8 cellular contexts compared by ENCODE assay signal in the genomic region with DNA sequence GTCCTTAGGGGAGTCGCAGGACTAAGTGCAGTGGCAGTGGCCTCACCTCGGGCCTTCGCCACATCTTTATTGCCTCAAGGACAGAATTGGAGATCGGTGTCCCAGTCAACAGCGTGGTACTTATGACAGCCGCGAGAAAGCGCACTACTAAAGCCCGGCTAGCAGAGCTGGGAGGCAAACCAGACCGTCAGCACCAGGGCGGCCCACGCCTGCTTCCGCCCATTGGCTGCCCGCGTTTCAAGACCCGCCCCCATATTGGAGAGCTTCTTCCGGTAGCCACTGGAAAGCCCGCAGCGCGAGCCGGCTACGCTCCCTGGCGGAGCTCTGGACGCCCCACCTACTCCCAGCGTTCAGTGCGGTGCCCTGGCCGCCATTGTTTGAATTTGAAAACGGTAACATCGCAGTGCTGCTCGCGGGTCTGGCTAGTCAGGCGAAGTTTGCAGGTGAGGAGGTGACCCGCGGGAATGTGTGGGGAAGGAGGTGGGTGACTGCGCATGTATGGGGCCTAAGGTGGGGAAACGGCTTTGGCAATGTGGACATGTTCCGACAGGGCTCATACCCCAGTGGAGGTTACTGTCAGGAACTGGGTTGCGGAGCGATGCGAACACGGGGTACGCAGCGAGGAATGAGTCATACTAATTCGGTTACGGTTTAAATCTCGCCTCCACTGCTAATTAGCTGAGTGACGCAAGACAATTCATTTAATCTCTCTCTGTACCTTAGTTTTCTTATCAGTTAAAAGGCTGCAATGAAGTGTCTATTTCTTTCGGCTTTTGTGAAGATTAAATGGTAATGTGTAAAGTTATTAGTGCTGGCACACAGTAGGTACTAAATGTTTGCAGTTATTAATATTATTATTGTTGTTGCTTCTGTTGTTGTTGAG. TPM values are rescaled to one million over a fixed set of nuclear protein-coding genes. Genes with fewer than 3 reads are reported as not detected.
DNase-seq lines count a peak whose midpoint lies in the region; ATAC-seq and TF ChIP-seq lines count a peak whose summit lies in the region.

A gene with protein sequence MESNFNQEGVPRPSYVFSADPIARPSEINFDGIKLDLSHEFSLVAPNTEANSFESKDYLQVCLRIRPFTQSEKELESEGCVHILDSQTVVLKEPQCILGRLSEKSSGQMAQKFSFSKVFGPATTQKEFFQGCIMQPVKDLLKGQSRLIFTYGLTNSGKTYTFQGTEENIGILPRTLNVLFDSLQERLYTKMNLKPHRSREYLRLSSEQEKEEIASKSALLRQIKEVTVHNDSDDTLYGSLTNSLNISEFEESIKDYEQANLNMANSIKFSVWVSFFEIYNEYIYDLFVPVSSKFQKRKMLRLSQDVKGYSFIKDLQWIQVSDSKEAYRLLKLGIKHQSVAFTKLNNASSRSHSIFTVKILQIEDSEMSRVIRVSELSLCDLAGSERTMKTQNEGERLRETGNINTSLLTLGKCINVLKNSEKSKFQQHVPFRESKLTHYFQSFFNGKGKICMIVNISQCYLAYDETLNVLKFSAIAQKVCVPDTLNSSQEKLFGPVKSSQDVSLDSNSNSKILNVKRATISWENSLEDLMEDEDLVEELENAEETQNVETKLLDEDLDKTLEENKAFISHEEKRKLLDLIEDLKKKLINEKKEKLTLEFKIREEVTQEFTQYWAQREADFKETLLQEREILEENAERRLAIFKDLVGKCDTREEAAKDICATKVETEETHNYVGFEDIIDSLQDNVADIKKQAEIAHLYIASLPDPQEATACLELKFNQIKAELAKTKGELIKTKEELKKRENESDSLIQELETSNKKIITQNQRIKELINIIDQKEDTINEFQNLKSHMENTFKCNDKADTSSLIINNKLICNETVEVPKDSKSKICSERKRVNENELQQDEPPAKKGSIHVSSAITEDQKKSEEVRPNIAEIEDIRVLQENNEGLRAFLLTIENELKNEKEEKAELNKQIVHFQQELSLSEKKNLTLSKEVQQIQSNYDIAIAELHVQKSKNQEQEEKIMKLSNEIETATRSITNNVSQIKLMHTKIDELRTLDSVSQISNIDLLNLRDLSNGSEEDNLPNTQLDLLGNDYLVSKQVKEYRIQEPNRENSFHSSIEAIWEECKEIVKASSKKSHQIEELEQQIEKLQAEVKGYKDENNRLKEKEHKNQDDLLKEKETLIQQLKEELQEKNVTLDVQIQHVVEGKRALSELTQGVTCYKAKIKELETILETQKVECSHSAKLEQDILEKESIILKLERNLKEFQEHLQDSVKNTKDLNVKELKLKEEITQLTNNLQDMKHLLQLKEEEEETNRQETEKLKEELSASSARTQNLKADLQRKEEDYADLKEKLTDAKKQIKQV (N-terminal part only) (plus strand): TSS at position 353 of the 883 bp plus-strand sequence. CDS start 3,705 bp downstream, outside the sequence.

- POLR2A ChIA-PET in activated B cell treated with CpG ODN at 0.5 μM for 24 hours (lab: Charles Lee): interaction anchor here (0.6 to 1.8 kb wide), 12 partner anchors 11 to 450 kb away, joined by 3 to 28 read pairs (median 4); a partner anchor contains a TSS

- H3K36me3 Mint-ChIP-seq in activated B cell treated with CpG ODN at 0.5 μM for 24 hours (ENCODE audit: low read depth) (peaks cover 13% of the 10 kb centered on the region), immature natural killer cell (peaks cover 0 to under 1% (median 0%) of the 10 kb centered on the region in 3 donors)

- H3K27ac Mint-ChIP-seq in activated B cell treated with CpG ODN at 0.5 μM for 24 hours (peak within 1 kb of the TSS; percentile 98), immature natural killer cell (peak within 1 kb of the TSS; percentile 94 to 98 (median 96))

- no peaks in the 10 kb centered on the region for H3K27me3 Mint-ChIP-seq in activated B cell treated with CpG ODN at 0.5 μM for 24 hours
- H3K27me3 Mint-ChIP-seq in immature natural killer cell (ENCODE audit: low read depth in 3 of 3): peaks cover 0 to 2% (median 0%) of the 10 kb centered on the region in 3 donors

- peak; percentile 87 for DNase-seq in AG09319 (ENCODE audit: extremely low read depth, low read depth)
- peak; percentile 94 for DNase-seq in NCI-H345 (lab: John Stamatoyannopoulos, UW)
- DNase-seq in activated B cell treated with CpG ODN at 0.5 μM for 24 hours: peak; percentile 91
- DNase-seq in central memory CD4-positive, alpha-beta T cell: peak; percentile 96
- DNase-seq in immature natural killer cell: peak; percentile 94 to 96 (median 94)
- peak; percentile 88 for DNase-seq in smooth muscle cell of the brain vasculature (ENCODE audit: low read depth, low spot score)

- TF ChIP-seq CTCF in AG09319 (IDR thresholded peaks at IDR 0.05; ENCODE audit: low read depth, low read length) (peak; percentile 43), activated B cell treated with CpG ODN at 0.5 μM for 24 hours (IDR thresholded peaks at IDR 0.05) (no peak)

- intact Hi-C loops in activated B cell treated with CpG ODN at 0.5 μM for 24 hours (cut with micrococcal nuclease): loop anchor here (1.0 to 10.0 kb wide), 10 partner anchors 28 to 1170 kb away; a partner anchor contains a TSS

- ATAC-seq in GM19023 (IDR thresholded peaks at IDR 0.05; ENCODE audit: unreplicated experiment) (peak; percentile 97), HG03280 (IDR thresholded peaks at IDR 0.05; ENCODE audit: unreplicated experiment) (peak; percentile 97), activated B cell treated with CpG ODN at 0.5 μM for 24 hours (ENCODE audit: low read depth) (peak; percentile 97)

- H3K4me1 Mint-ChIP-seq in activated B cell treated with CpG ODN at 0.5 μM for 24 hours (peaks cover 39% of the 10 kb centered on the region), immature natural killer cell (peaks cover 21 to 34% of the 10 kb centered on the region in 2 donors)

- no peaks in the 10 kb centered on the region for H3K9me3 Mint-ChIP-seq in activated B cell treated with CpG ODN at 0.5 μM for 24 hours
- no peaks in the 10 kb centered on the region for H3K9me3 Mint-ChIP-seq in immature natural killer cell

- H3K4me3 Mint-ChIP-seq in activated B cell treated with CpG ODN at 0.5 μM for 24 hours (peak within 1 kb of the TSS; percentile 96), immature natural killer cell (peak within 1 kb of the TSS; percentile 96 to 100 (median 96))

- CTCF ChIA-PET in activated B cell treated with CpG ODN at 0.5 μM for 24 hours (lab: Charles Lee): interaction anchor here (0.8 to 1.9 kb wide), 10 partner anchors 37 to 484 kb away, joined by 3 to 6 read pairs (median 3); no protein-coding TSS in a partner anchor

RNA-seq across cellular contexts. Expression of the gene that starts here (rescaled TPM):
- total RNA-seq in activated B cell treated with CpG ODN at 0.5 μM for 24 hours: 23.8 and 24.0 TPM in 2 replicates
- 10 to 100 TPM in 1 of 3 donors, 1 to 10 TPM in 2; 6.1 to 17.0 (median 8.6) TPM for polyA plus RNA-seq in immature natural killer cell

Comparison
In these comparisons a context has a peak if more than half of its experiments do, and no peak if none do; other contexts are left out.
1. Peak in every context shown above with its lines: DNase-seq and ATAC-seq.